Comparison of ENCODE assay signal across 1 cellular context in genomic region chr12:58349161-58349560, GRCh38.
TF ChIP-seq lines count a peak whose summit lies in the region.

No MANE protein-coding gene starts in this region.

TF ChIP-seq in IMR-90, 13 proteins besides CTCF, POLR2A, EP300 and RAD21:
- no peak for TF ChIP-seq ELK1 (IDR thresholded peaks at IDR 0.05; ENCODE audit: borderline replicate concordance, low read depth, low read length)
- no peak for TF ChIP-seq CHD1 (IDR thresholded peaks at IDR 0.05; ENCODE audit: low read depth, low read length)
- TF ChIP-seq CEBPB (IDR thresholded peaks at IDR 0.05; ENCODE audit: low read depth, low read length) = no peak
- TF ChIP-seq NFE2L2 (IDR thresholded peaks at IDR 0.05; ENCODE audit: low read depth, low read length) = no peak
- TF ChIP-seq SMC3 (IDR thresholded peaks at IDR 0.05; ENCODE audit: low read depth, low read length) = no peak
- no peak for TF ChIP-seq RCOR1 (IDR thresholded peaks at IDR 0.05; ENCODE audit: insufficient replicate concordance, low read length)
- TF ChIP-seq MAFK (IDR thresholded peaks at IDR 0.05; ENCODE audit: low read depth, low read length) = no peak
- TF ChIP-seq RFX5 (IDR thresholded peaks at IDR 0.05; ENCODE audit: low read depth, low read length) = no peak
- no peak for TF ChIP-seq FOS (IDR thresholded peaks at IDR 0.05; ENCODE audit: low read depth, low read length)
- TF ChIP-seq USF2 (IDR thresholded peaks at IDR 0.05; ENCODE audit: low read depth, low read length) = no peak
- TF ChIP-seq MXI1 (IDR thresholded peaks at IDR 0.05; ENCODE audit: borderline replicate concordance, low read depth, low read length) = no peak
- TF ChIP-seq MAZ (IDR thresholded peaks at IDR 0.05; ENCODE audit: borderline replicate concordance, low read depth, low read length) = no peak
- no peak for TF ChIP-seq BHLHE40 (IDR thresholded peaks at IDR 0.05; ENCODE audit: low read depth, low read length)
TF ChIP-seq in IMR-90: peak in this region for 0.
